16 cellular contexts compared by ENCODE assay signal in the genomic region with DNA sequence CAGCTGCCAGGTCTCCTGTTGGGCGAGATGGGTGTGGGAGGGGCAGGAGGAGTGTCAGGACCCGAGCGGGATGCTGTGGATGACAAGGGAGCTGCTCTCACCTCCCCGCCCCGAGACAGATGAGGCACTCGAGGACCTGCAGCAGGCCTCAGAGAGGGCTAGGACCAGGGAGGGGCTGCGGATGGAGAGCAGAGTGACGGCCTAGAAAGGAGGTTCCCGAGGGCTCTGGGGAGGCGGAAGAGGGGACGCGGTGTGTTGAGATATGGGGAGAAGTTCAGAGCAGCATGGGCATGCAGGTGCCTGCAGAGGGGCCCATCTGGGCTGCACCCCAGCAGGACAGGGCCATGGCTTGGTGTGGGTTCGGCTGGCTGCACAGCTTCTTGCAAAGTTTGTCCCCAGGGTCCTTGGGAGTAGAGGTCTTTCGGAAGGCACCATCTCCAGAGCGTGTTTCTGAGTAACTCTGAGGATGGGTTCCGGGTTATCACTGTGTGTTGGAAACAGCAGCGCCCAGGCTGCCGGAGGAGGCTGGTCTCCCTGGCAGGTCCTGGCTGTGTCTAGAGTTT.
A peak's percentile ranks its signal among the peaks of the same experiment; 100 is the strongest.
DNase-seq lines count a peak whose midpoint lies in the region; ATAC-seq, FAIRE-seq and TF ChIP-seq lines count a peak whose summit lies in the region.
"Had no signal": no experiment of that assay in that cellular context is flagged by ENCODE, and none has a peak within 500 bp of the region (broad histone marks: within the 10 kb centered on the region; RNA-seq: fewer than 3 reads in every experiment).

No MANE protein-coding gene starts in this region.

- no peak overlapping the region for H2BK12ac ChIP-seq in H1 (ENCODE audit: low read depth, low read length)

- 0 out of 2 replicates have a peak overlapping the region, but pooled peaks have one; percentile 14 for H3K18ac ChIP-seq in H1 (ENCODE audit: extremely low read depth, low read length)

- no peak overlapping the region for H2BK5ac ChIP-seq in H1 (ENCODE audit: low read depth, low read length)

- CTCF ChIA-PET in H1 (lab: Charles Lee; ENCODE audit: partially characterized antibody) = interaction anchor here (0.6 to 2.8 kb wide), 28 partner anchors 9 to 296 kb away, joined by 3 to 14 read pairs (median 4); no protein-coding TSS in a partner anchor

- no peak overlapping the region for H2BK15ac ChIP-seq in H1 (ENCODE audit: low read length)

- no peaks in the 10 kb centered on the region for H3K79me2 ChIP-seq in H1 (ENCODE audit: control insufficient read depth in 1 of 2, insufficient read depth in 2 of 2, low read length in 2 of 2)

- H3K23ac ChIP-seq in H1 (ENCODE audit: insufficient read length) = no peak overlapping the region

- H3K14ac ChIP-seq in H1 (ENCODE audit: insufficient read length) = no peak overlapping the region

- no peak for TF ChIP-seq POLR2A in H1 (IDR thresholded peaks at IDR 0.05; ENCODE audit: control extremely low read depth in 1 of 2, low read depth in 2 of 2, low read length in 2 of 2)

- H3K27ac ChIP-seq in H1 (ENCODE audit: low read depth, low read length) = no peak overlapping the region
- no peak overlapping the region for H3K27ac ChIP-seq in upper lobe of right lung

- H3K27me3 ChIP-seq in H7 (ENCODE audit: control insufficient read depth, insufficient read depth, low read length) (peaks cover 4% of the 10 kb centered on the region), H1 (replicated peaks in 1 of 4; ENCODE audit: control insufficient read depth in 3 of 4, extremely low read depth in 1 of 4, insufficient read depth in 3 of 4, low read length in 3 of 4) (peaks cover 0 to 14% (median 10%) of the 10 kb centered on the region in 4 experiments; a peak in 4 of 7 replicates), upper lobe of right lung (no peaks in the 10 kb centered on the region)

- H2BK120ac ChIP-seq in H1 (replicated peaks; ENCODE audit: low read depth, low read length) = no peak overlapping the region

- H3K36me3 ChIP-seq in H7 (replicated peaks; ENCODE audit: control insufficient read depth, insufficient read depth, low read length) (no peaks in the 10 kb centered on the region), H1 (ENCODE audit: control insufficient read depth in 2 of 4, insufficient read depth in 4 of 4, low read length in 3 of 4) (no peaks in the 10 kb centered on the region), upper lobe of right lung (no peaks in the 10 kb centered on the region)

- no peak overlapping the region for H2BK20ac ChIP-seq in H1 (ENCODE audit: low read length)

- H3K9ac ChIP-seq in H1 (replicated peaks in 1 of 4; ENCODE audit: extremely low read depth in 1 of 4, low read depth in 3 of 4, low read length in 3 of 4) = no peak overlapping the region

- 94% methylated on average over 18 of the region's 18 CpGs; no CpG with 5 or more reads in 1 of the 2 experiments for WGBS in H1 (ENCODE audit: extremely low coverage in 1 of 2, insufficient coverage in 1 of 2, insufficient read length in 1 of 2, insufficient replicate concordance in 2 of 2, low coverage in 1 of 2, low lambda C conversion rate in 2 of 2, missing lambda C conversion rate in 1 of 2), 2 experiments

- TF ChIP-seq RAD21 in H1 (IDR thresholded peaks at IDR 0.05 in 1 of 2, conservative IDR thresholded peaks at IDR 0.05 in 1 of 2; ENCODE audit: low read depth in 2 of 2, low read length in 2 of 2) = no peak

- H3K4me1 ChIP-seq in H1 (replicated peaks in 1 of 4; ENCODE audit: control insufficient read depth in 3 of 4, insufficient read depth in 4 of 4, low read length in 3 of 4) = no peaks in the 10 kb centered on the region
- no peaks in the 10 kb centered on the region for H3K4me1 ChIP-seq in upper lobe of right lung

- no peaks in the 10 kb centered on the region for H4K20me1 ChIP-seq in H1 (replicated peaks in 1 of 2; ENCODE audit: control insufficient read depth in 1 of 2, insufficient read depth in 2 of 2, low read length in 2 of 2)

- no peaks in the 10 kb centered on the region for H3K79me1 ChIP-seq in H1 (ENCODE audit: low read depth, low read length)

- no peaks in the 10 kb centered on the region for H3K23me2 ChIP-seq in H1 (ENCODE audit: low read depth, low read length)

- POLR2A ChIA-PET in H1 (lab: Charles Lee; ENCODE audit: partially characterized antibody) = no interaction called here

- H3K56ac ChIP-seq in H1 (replicated peaks; ENCODE audit: insufficient read length, low read depth, low read length) = no peak overlapping the region

- no peak overlapping the region for H4K5ac ChIP-seq in H1 (ENCODE audit: insufficient read length, low read depth, low read length)

- no peak overlapping the region for H3K4me3 ChIP-seq in H7 (ENCODE audit: insufficient read depth, low read depth, low read length)
- no peak overlapping the region for H3K4me3 ChIP-seq in H1 (ENCODE audit: extremely low read depth in 1 of 4, insufficient read depth in 2 of 4, low read depth in 3 of 4, low read length in 4 of 4)
- no peak overlapping the region for H3K4me3 ChIP-seq in upper lobe of right lung

- FAIRE-seq in H1 (lab: Jason Lieb, UNC) = no peak
- FAIRE-seq: GM12891, GM18507 had no signal

- no peak for TF ChIP-seq CTCF in H1 (IDR thresholded peaks at IDR 0.05; ENCODE audit: control extremely low read depth in 1 of 3, insufficient read depth in 1 of 3, low read depth in 1 of 3, low read length in 3 of 3)
- no peak for TF ChIP-seq CTCF in upper lobe of right lung (IDR thresholded peaks at IDR 0.05)

- H3K9me3 ChIP-seq in H1 (ENCODE audit: insufficient read depth in 2 of 2, low read depth in 1 of 2, low read length in 1 of 2) (no peaks in the 10 kb centered on the region), upper lobe of right lung (no peaks in the 10 kb centered on the region)

- intact Hi-C loops in upper lobe of right lung (cut with DNase I) = no loop called here

- no peak overlapping the region for H3K4me2 ChIP-seq in H1 (ENCODE audit: insufficient read depth in 1 of 2, low read depth in 2 of 2, low read length in 2 of 2)

- peak; percentile 5 for ATAC-seq in upper lobe of right lung

- no peak overlapping the region for H4K8ac ChIP-seq in H1 (ENCODE audit: extremely low read depth, insufficient read depth, low read length)

- H3K4ac ChIP-seq in H1 (replicated peaks; ENCODE audit: insufficient read length, low read depth, low read length) = no peak overlapping the region

- TF ChIP-seq EP300 in H1 (IDR thresholded peaks at IDR 0.05; ENCODE audit: borderline replicate concordance in 1 of 2, low read depth in 2 of 2, low read length in 2 of 2) = no peak

- no peak overlapping the region for H2AFZ ChIP-seq in H1 (ENCODE audit: low read length)

- H2AK5ac ChIP-seq in H1 (ENCODE audit: low read depth, low read length) = no peak overlapping the region

- DNase-seq in H7 (peak; percentile 23), H1 (ENCODE audit: low read depth in 1 of 2, low spot score in 2 of 2) (no peak), upper lobe of right lung (no peak), NCI-H1048 (lab: John Stamatoyannopoulos, UW) (no peak), NCI-H2029 (lab: John Stamatoyannopoulos, UW) (no peak)
- no peak for DNase-seq in activated naive CD4-positive, alpha-beta T cell (lab: John Stamatoyannopoulos, UW)
- DNase-seq: Calu3; CD4-positive, alpha-beta T cell; CD8-positive, alpha-beta memory T cell; DMS53; DMS79 treated with DMSO at 0.1 percent for 48 hours; GF-D8; GOT3; HFFc6 had no signal

- no peak overlapping the region for H4K91ac ChIP-seq in H1 (replicated peaks; ENCODE audit: insufficient read length, low read length)

TF ChIP-seq in H1, 55 proteins besides CTCF, POLR2A, EP300 and RAD21 (continues in another document):
- TF ChIP-seq POU5F1 (IDR thresholded peaks at IDR 0.05; ENCODE audit: low read depth, low read length) (no peak), NANOG (IDR thresholded peaks at IDR 0.05; ENCODE audit: insufficient read depth, low read depth, low read length, poor library complexity, severe bottlenecking) (no peak), MAFK (IDR thresholded peaks at IDR 0.05; ENCODE audit: low read depth, low read length) (no peak), TBP (IDR thresholded peaks at IDR 0.05; ENCODE audit: low read depth, low read length) (no peak), CHD1 (IDR thresholded peaks at IDR 0.05; ENCODE audit: low read depth, low read length) (no peak), SAP30 (IDR thresholded peaks at IDR 0.05; ENCODE audit: insufficient read depth, insufficient replicate concordance, low read length) (no peak), BACH1 (IDR thresholded peaks at IDR 0.05; ENCODE audit: low read length) (no peak), JUN (IDR thresholded peaks at IDR 0.05; ENCODE audit: low read depth, low read length) (no peak), PHF8 (conservative IDR thresholded peaks at IDR 0.05; ENCODE audit: low read depth, low read length) (no peak), TAF1 (IDR thresholded peaks at IDR 0.05; ENCODE audit: low read depth, low read length) (no peak)
- TF ChIP-seq, protein P1, sequence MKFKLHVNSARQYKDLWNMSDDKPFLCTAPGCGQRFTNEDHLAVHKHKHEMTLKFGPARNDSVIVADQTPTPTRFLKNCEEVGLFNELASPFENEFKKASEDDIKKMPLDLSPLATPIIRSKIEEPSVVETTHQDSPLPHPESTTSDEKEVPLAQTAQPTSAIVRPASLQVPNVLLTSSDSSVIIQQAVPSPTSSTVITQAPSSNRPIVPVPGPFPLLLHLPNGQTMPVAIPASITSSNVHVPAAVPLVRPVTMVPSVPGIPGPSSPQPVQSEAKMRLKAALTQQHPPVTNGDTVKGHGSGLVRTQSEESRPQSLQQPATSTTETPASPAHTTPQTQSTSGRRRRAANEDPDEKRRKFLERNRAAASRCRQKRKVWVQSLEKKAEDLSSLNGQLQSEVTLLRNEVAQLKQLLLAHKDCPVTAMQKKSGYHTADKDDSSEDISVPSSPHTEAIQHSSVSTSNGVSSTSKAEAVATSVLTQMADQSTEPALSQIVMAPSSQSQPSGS (IDR thresholded peaks at IDR 0.05; ENCODE audit: low read length) = no peak
